7 cellular contexts compared by ENCODE assay signal in genomic region chr6:153602387-153602786, GRCh38.
"Had no signal": no experiment of that assay in that cellular context is flagged by ENCODE, and none has a peak within 500 bp of the region (broad histone marks: within the 10 kb centered on the region; RNA-seq: fewer than 3 reads in every experiment).

No MANE protein-coding gene starts in this region.

- H3K36me3 ChIP-seq: HAP-1 had no signal

- H3K9me3 ChIP-seq: HAP-1 had no signal

- H2AFZ ChIP-seq: GM23248 had no signal

- DNase-seq: GM23248, GOT3, H7, IMR-90 had no signal

- H3K4me3 ChIP-seq: GM23248, HAP-1, K562 had no signal

- H3K4me1 ChIP-seq: HAP-1 had no signal

- H3K27ac ChIP-seq: GM23248 had no signal

- ATAC-seq: HCT116, K562 had no signal

- H3K9ac ChIP-seq: GM23248 had no signal
